In the genomic region with DNA sequence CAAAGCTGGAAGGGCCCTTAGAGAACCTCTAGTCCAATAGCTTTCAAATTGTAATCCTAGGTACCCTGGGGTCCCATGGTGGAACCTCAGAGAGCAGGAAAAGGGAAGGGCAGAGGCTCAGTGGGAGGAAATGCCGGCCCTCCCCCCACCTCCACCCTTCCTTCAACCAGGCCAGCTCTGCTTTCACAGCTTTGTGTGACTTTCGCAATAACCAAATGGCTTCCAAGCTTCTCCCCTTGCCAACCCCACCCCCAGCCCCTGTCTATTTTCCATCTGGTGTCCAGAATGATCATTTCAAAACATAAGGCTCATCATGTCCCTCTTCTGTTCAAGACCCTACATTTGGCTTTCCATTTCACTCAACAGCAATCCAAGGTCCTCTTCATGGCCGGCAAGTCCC, we compare ENCODE assay signal across 1 cellular context.
A peak's percentile ranks its signal among the peaks of the same experiment; 100 is the strongest.
TF ChIP-seq lines count a peak whose summit lies in the region.

No MANE protein-coding gene starts in this region.

TF ChIP-seq in HepG2, 621 proteins besides CTCF, POLR2A, EP300 and RAD21 (continued from another document):
- TF ChIP-seq, protein P1, sequence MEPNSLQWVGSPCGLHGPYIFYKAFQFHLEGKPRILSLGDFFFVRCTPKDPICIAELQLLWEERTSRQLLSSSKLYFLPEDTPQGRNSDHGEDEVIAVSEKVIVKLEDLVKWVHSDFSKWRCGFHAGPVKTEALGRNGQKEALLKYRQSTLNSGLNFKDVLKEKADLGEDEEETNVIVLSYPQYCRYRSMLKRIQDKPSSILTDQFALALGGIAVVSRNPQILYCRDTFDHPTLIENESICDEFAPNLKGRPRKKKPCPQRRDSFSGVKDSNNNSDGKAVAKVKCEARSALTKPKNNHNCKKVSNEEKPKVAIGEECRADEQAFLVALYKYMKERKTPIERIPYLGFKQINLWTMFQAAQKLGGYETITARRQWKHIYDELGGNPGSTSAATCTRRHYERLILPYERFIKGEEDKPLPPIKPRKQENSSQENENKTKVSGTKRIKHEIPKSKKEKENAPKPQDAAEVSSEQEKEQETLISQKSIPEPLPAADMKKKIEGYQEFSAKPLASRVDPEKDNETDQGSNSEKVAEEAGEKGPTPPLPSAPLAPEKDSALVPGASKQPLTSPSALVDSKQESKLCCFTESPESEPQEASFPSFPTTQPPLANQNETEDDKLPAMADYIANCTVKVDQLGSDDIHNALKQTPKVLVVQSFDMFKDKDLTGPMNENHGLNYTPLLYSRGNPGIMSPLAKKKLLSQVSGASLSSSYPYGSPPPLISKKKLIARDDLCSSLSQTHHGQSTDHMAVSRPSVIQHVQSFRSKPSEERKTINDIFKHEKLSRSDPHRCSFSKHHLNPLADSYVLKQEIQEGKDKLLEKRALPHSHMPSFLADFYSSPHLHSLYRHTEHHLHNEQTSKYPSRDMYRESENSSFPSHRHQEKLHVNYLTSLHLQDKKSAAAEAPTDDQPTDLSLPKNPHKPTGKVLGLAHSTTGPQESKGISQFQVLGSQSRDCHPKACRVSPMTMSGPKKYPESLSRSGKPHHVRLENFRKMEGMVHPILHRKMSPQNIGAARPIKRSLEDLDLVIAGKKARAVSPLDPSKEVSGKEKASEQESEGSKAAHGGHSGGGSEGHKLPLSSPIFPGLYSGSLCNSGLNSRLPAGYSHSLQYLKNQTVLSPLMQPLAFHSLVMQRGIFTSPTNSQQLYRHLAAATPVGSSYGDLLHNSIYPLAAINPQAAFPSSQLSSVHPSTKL (CRISPR knock-in tag; IDR thresholded peaks at IDR 0.05), result peak; percentile 43; the same call in 1 of the 2 replicates
- TF ChIP-seq ZNF556 (CRISPR knock-in tag; IDR thresholded peaks at IDR 0.05; ENCODE audit: borderline replicate concordance), result no peak
- 0 out of 2 replicates have a peak, but pooled peaks have one; percentile 9 for TF ChIP-seq FOXA3 (CRISPR knock-in tag; IDR thresholded peaks at IDR 0.05)
